In genomic region chr19:54223937-54224281, GRCh38 we compare ENCODE assay signal across 15 cellular contexts. TPM values are rescaled to one million over a fixed set of nuclear protein-coding genes. Genes with fewer than 3 reads are reported as not detected.
DNase-seq lines count a peak whose midpoint lies in the region; ATAC-seq and TF ChIP-seq lines count a peak whose summit lies in the region.
"Not testable (repeated sequence)": the region's sequence is repeated elsewhere in the genome, so short reads cannot be mapped to it uniquely, and the experiment has no call there.
"Had no signal": no experiment of that assay in that cellular context is flagged by ENCODE, and none has a peak within 500 bp of the region (broad histone marks: within the 10 kb centered on the region; RNA-seq: fewer than 3 reads in every experiment).

No MANE protein-coding gene starts in this region.

- not testable (repeated sequence) for TF ChIP-seq POLR2A in Peyer's patch (IDR thresholded peaks at IDR 0.05); spleen (IDR thresholded peaks at IDR 0.05)

- peak; percentile 23 for ATAC-seq in esophagus mucosa
- ATAC-seq in omental fat pad (ENCODE audit: low FRiP score): peak; percentile 11

- H3K27ac ChIP-seq in Peyer's patch, coronary artery: not testable (repeated sequence)
- H3K27ac ChIP-seq in spleen: peak overlapping the region in 5 of 8 donors; percentile 43 to 94 (median 88)

- H3K36me3 ChIP-seq in Peyer's patch, spleen: not testable (repeated sequence)

- DNase-seq in Peyer's patch (peak in 2 of 3 donors; percentile 2 to 25), coronary artery (ENCODE audit: low spot score) (peak; percentile 46)
- DNase-seq in activated CD4-positive, alpha-beta T cell treated with anti-CD3 and anti-CD28 coated beads, Interleukin-2, amount 10 ng/mL, durations not matched to agents 24 days and 14 days: peak; percentile 53
- DNase-seq in nephron progenitor cell; omental fat pad (ENCODE audit: low spot score); spleen: not testable (repeated sequence)

- not testable (repeated sequence) for H3K36me3 Mint-ChIP-seq in activated CD4-positive, alpha-beta T cell treated with anti-CD3 and anti-CD28 coated beads, Interleukin-2, amount 10 ng/mL, durations not matched to agents 24 days and 14 days (ENCODE audit: low read depth); nephron progenitor cell (ENCODE audit: low read depth)

- not testable (repeated sequence) for H3K4me3 Mint-ChIP-seq in activated CD4-positive, alpha-beta T cell treated with anti-CD3 and anti-CD28 coated beads, Interleukin-2, amount 10 ng/mL, durations not matched to agents 24 days and 14 days; nephron progenitor cell

- not testable (repeated sequence) for H3K27ac Mint-ChIP-seq in activated CD4-positive, alpha-beta T cell treated with anti-CD3 and anti-CD28 coated beads, Interleukin-2, amount 10 ng/mL, durations not matched to agents 24 days and 14 days
- peak overlapping the region; percentile 33 for H3K27ac Mint-ChIP-seq in nephron progenitor cell

- H3K4me3 ChIP-seq in Peyer's patch, coronary artery, spleen: not testable (repeated sequence)

- H3K4me1 ChIP-seq in Peyer's patch: not testable (repeated sequence)
- peaks cover 0 to 27% (median 0%) of the 10 kb centered on the region in 6 donors for H3K4me1 ChIP-seq in spleen

- intact Hi-C loops in activated CD4-positive, alpha-beta T cell treated with anti-CD3 and anti-CD28 coated beads, Interleukin-2, amount 10 ng/mL, durations not matched to agents 24 days and 14 days (cut with micrococcal nuclease); spleen (cut with DNase I; ENCODE audit: low total_unique reads): not testable (repeated sequence)

- 45 to 64% (median 63%) methylated on average over 4 to 5 of the region's 5 CpGs for WGBS in spleen, 5 donors

- not testable (repeated sequence) for H3K27me3 ChIP-seq in Peyer's patch
- peaks cover 0 to 23% (median 0%) of the 10 kb centered on the region in 7 donors for H3K27me3 ChIP-seq in spleen (replicated peaks in 1 of 7)

- not testable (repeated sequence) for H3K9me3 Mint-ChIP-seq in activated CD4-positive, alpha-beta T cell treated with anti-CD3 and anti-CD28 coated beads, Interleukin-2, amount 10 ng/mL, durations not matched to agents 24 days and 14 days
- peaks cover 21% of the 10 kb centered on the region for H3K9me3 Mint-ChIP-seq in nephron progenitor cell

- not testable (repeated sequence) for H3K27me3 Mint-ChIP-seq in activated CD4-positive, alpha-beta T cell treated with anti-CD3 and anti-CD28 coated beads, Interleukin-2, amount 10 ng/mL, durations not matched to agents 24 days and 14 days
- peaks cover 16% of the 10 kb centered on the region for H3K27me3 Mint-ChIP-seq in nephron progenitor cell (ENCODE audit: low read depth, poor library complexity)

- not testable (repeated sequence) for TF ChIP-seq CTCF in Peyer's patch (IDR thresholded peaks at IDR 0.05); coronary artery (IDR thresholded peaks at IDR 0.05); nephron progenitor cell (IDR thresholded peaks at IDR 0.05); omental fat pad (IDR thresholded peaks at IDR 0.05); spleen (IDR thresholded peaks at IDR 0.05 in 8 of 11, conservative IDR thresholded peaks at IDR 0.05 in 3 of 11)

- not testable (repeated sequence) for H3K9me3 ChIP-seq in Peyer's patch, spleen

- H3K4me1 Mint-ChIP-seq in activated CD4-positive, alpha-beta T cell treated with anti-CD3 and anti-CD28 coated beads, Interleukin-2, amount 10 ng/mL, durations not matched to agents 24 days and 14 days: not testable (repeated sequence)
- H3K4me1 Mint-ChIP-seq in nephron progenitor cell: peaks cover 45% of the 10 kb centered on the region

RNA-seq across cellular contexts. Expression of gene LILRB3, which starts 1.1 kb away (rescaled TPM):
- total RNA-seq in Peyer's patch (10 to 100 TPM in 1 of 4 donors, 1 to 10 TPM in 2, not detected in 1; 3.1 to 16.5 (median 5.6) TPM), esophagus mucosa (0.72 TPM), omental fat pad (100 to 1,000 TPM in 1 of 4 donors, 10 to 100 TPM in 3; 11.7 to 135 (median 71.5) TPM), spleen (100 to 1,000 TPM in 3 of 7 donors, 10 to 100 TPM in 4; 61.5 to 443 (median 97.5) TPM)
- total RNA-seq in activated CD4-positive, alpha-beta T cell treated with anti-CD3 and anti-CD28 coated beads, Interleukin-2, amount 10 ng/mL, durations not matched to agents 24 days and 14 days: 0.26 TPM in 1 of 2 replicates, not detected in the other
- 10 to 100 TPM in 2 of 3 donors, 1 to 10 TPM in 1; 6.4 to 24.6 (median 22.5) TPM for polyA plus RNA-seq in spleen
- total RNA-seq: A172, A673, GM23248, H1, H7 had no signal
- polyA plus RNA-seq: BJ, H1 had no signal

RNA-seq across cellular contexts. Expression of gene LILRA6, which starts 18.7 kb away (rescaled TPM):
- 1 to 10 TPM in 2 of 4 donors, not detected in 2; 1.1 to 1.5 TPM for total RNA-seq in Peyer's patch
- total RNA-seq in activated CD4-positive, alpha-beta T cell treated with anti-CD3 and anti-CD28 coated beads, Interleukin-2, amount 10 ng/mL, durations not matched to agents 24 days and 14 days: 0.09 TPM in 1 of 2 replicates, not detected in the other
- not detected for total RNA-seq in esophagus mucosa
- 10 to 100 TPM in 1 of 4 donors, 1 to 10 TPM in 3; 2.1 to 13.6 (median 7.3) TPM for total RNA-seq in omental fat pad
- total RNA-seq in spleen: 10 to 100 TPM; 21.5 to 77.5 (median 38.3) TPM
- 1 to 10 TPM; 1.2 to 8.2 (median 6.7) TPM for polyA plus RNA-seq in spleen
- total RNA-seq: A172, A673, GM23248, H1, H7 had no signal
- polyA plus RNA-seq: BJ, GM23248, H1 had no signal

RNA-seq across cellular contexts. Expression of gene RPS9, which starts 23.3 kb away (rescaled TPM):
- 1,000 to 10,000 TPM in 2 of 4 donors, 100 to 1,000 TPM in 2; 712 to 1,604 (median 941) TPM for total RNA-seq in Peyer's patch
- total RNA-seq in activated CD4-positive, alpha-beta T cell treated with anti-CD3 and anti-CD28 coated beads, Interleukin-2, amount 10 ng/mL, durations not matched to agents 24 days and 14 days: 1,530 and 1,555 TPM in 2 replicates
- total RNA-seq in esophagus mucosa: 1,727 TPM
- total RNA-seq in omental fat pad: 1,000 to 10,000 TPM; 1,567 to 2,105 (median 1,838) TPM
- total RNA-seq in spleen: 1,000 to 10,000 TPM; 1,182 to 2,757 (median 1,587) TPM
- 1,000 to 10,000 TPM; 6,196 to 7,306 (median 6,994) TPM for polyA plus RNA-seq in spleen

RNA-seq across cellular contexts. Expression of gene TSEN34, which starts 32.8 kb away (rescaled TPM):
- total RNA-seq in Peyer's patch: 10 to 100 TPM; 29.7 to 50.4 (median 42.2) TPM
- 17.9 and 18.4 TPM in 2 replicates for total RNA-seq in activated CD4-positive, alpha-beta T cell treated with anti-CD3 and anti-CD28 coated beads, Interleukin-2, amount 10 ng/mL, durations not matched to agents 24 days and 14 days
- 36.1 TPM for total RNA-seq in esophagus mucosa
- total RNA-seq in omental fat pad: 10 to 100 TPM; 36.1 to 49.3 (median 40.3) TPM
- total RNA-seq in spleen: 100 to 1,000 TPM in 1 of 7 donors, 10 to 100 TPM in 6; 32.2 to 109 (median 45.5) TPM
- 10 to 100 TPM; 25.5 to 45.2 (median 37.5) TPM for polyA plus RNA-seq in spleen

RNA-seq across cellular contexts. Expression of gene LILRB5, which starts 33.2 kb away (rescaled TPM):
- total RNA-seq in Peyer's patch: 10 to 100 TPM in 2 of 4 donors, 1 to 10 TPM in 2; 6.1 to 17.6 (median 9.7) TPM
- not detected in 2 replicates for total RNA-seq in activated CD4-positive, alpha-beta T cell treated with anti-CD3 and anti-CD28 coated beads, Interleukin-2, amount 10 ng/mL, durations not matched to agents 24 days and 14 days
- total RNA-seq in esophagus mucosa: 0.32 TPM
- 10 to 100 TPM; 24.0 to 75.5 (median 39.4) TPM for total RNA-seq in omental fat pad
- total RNA-seq in spleen: 100 to 1,000 TPM in 1 of 7 donors, 10 to 100 TPM in 6; 38.9 to 112 (median 79.6) TPM
- 10 to 100 TPM in 2 of 3 donors, 1 to 10 TPM in 1; 3.8 to 41.2 (median 23.9) TPM for polyA plus RNA-seq in spleen
- total RNA-seq: A172; A673; CD4-positive, alpha-beta T cell; GM23248; H1; H7 had no signal
- polyA plus RNA-seq: BJ; CD8-positive, alpha-beta memory T cell; GM23248 had no signal
